Comparison of ENCODE assay signal across 10 cellular contexts in the genomic region with DNA sequence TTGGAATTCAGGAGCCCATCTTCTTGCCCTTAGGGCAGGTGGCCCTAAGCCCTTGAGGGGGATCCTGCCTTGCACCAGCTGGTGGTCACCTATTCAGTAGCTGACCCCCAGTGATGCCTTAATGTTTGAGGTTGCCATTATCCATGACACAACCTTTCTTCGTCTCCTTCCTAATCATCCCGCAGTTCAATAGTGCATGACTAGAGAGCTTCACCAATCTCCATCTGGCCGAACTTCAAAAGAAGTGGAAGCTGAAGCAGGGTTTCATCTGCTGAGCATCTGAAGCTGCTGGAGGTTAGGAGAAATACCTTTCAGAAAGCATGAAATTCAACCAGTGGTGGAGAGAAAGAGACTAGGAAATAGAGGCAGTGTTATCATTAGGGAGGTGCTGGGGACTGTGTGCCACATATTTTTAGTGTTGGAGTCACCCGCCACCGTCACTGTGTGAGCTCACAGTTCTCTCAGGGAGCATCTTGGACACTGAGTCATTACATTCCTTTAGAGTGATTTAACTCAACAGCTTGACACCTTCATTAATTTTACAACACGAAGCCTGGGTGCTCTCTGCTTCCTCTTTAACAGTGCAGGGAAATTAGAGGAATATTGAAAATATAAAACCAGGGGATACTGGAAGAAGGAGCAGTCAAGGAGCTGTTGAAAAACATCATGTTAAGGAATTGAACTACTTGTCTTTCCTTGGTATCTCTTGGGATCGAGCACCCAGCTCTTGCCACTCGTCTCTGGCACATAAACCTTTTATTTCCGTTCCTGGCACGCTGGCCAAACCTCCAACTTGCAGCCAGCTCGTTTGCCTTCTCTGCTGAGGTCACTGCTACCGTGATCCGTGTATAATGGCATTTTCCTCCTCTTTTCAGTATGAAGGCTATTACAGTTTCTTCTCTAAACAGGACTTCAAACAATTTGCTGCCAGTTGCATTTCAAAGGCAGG. TPM values are rescaled to one million over a fixed set of nuclear protein-coding genes. Genes with fewer than 3 reads are reported as not detected.
DNase-seq lines count a peak whose midpoint lies in the region; TF ChIP-seq lines count a peak whose summit lies in the region.
"Had no signal": no experiment of that assay in that cellular context is flagged by ENCODE, and none has a peak within 500 bp of the region (broad histone marks: within the 10 kb centered on the region; RNA-seq: fewer than 3 reads in every experiment).

No MANE protein-coding gene starts in this region.

- H3K36me3 Mint-ChIP-seq in activated T-cell treated with anti-CD3 and anti-CD28 coated beads, Interleukin-2, amount 50 U/mL, for 24 hours (ENCODE audit: low read depth): peaks cover 25% of the 10 kb centered on the region

- peak in 1 of 2 donors; percentile 70 for DNase-seq in breast epithelium (ENCODE audit: low spot score in 2 of 2)
- peak; percentile 97 for DNase-seq in kidney tubule cell (ENCODE audit: low spot score)
- DNase-seq in transverse colon: peak; percentile 26
- no peak for DNase-seq in GM10266 (ENCODE audit: extremely low spot score)
- no peak for DNase-seq in activated T-cell treated with anti-CD3 and anti-CD28 coated beads, Interleukin-2, amount 50 U/mL, for 24 hours
- DNase-seq in pons (ENCODE audit: low spot score): no peak
- DNase-seq: NCI-H1436 treated with DMSO at 0.1 percent for 48 hours had no signal

- WGBS in transverse colon (ENCODE audit: low coverage in 1 of 2), 2 donors: 60 to 72% methylated on average over 10 to 13 of the region's 13 CpGs

- no peaks in the 10 kb centered on the region for H3K27me3 Mint-ChIP-seq in activated T-cell treated with anti-CD3 and anti-CD28 coated beads, Interleukin-2, amount 50 U/mL, for 24 hours
- H3K27me3 Mint-ChIP-seq: memory B cell; stimulated activated memory B cell treated with anti-CD40 and anti-IgM and Interleukin-4, amounts not matched to agents 10 μg/mL and 1 μg/mL and 100 μg/mL, for 72 hours had no signal

- H3K4me3 ChIP-seq in HUES6 (ENCODE audit: low read depth, low read length) (peak overlapping the region; percentile 45; the same call in 1 of the 2 replicates), breast epithelium (no peak overlapping the region), transverse colon (no peak overlapping the region)

- H3K9me3 ChIP-seq in HUES6 (ENCODE audit: control insufficient read depth, insufficient read depth, low read depth, low read length) (no peaks in the 10 kb centered on the region), breast epithelium (no peaks in the 10 kb centered on the region), transverse colon (no peaks in the 10 kb centered on the region)

- H3K4me1 ChIP-seq in HUES6 (ENCODE audit: control insufficient read depth, insufficient read depth, low read length): peaks cover 51% of the 10 kb centered on the region
- H3K4me1 ChIP-seq in breast epithelium: peaks cover 0 to 8% of the 10 kb centered on the region in 2 donors
- peaks cover 0 to 23% (median 12%) of the 10 kb centered on the region in 4 donors for H3K4me1 ChIP-seq in transverse colon

- in situ Hi-C loops in transverse colon (cut with MboI; ENCODE audit: low pct_ligation_motif_present in 1 of 4, low pct_unique_long_range_greater_than_20kb in 1 of 4, low sequenced_read_pairs in 3 of 4): no loop called here

- no peak overlapping the region for H3K27ac Mint-ChIP-seq in activated T-cell treated with anti-CD3 and anti-CD28 coated beads, Interleukin-2, amount 50 U/mL, for 24 hours
- H3K27ac Mint-ChIP-seq: memory B cell; stimulated activated memory B cell treated with anti-CD40 and anti-IgM and Interleukin-4, amounts not matched to agents 10 μg/mL and 1 μg/mL and 100 μg/mL, for 72 hours had no signal

- no peak overlapping the region for H3K4me3 Mint-ChIP-seq in activated T-cell treated with anti-CD3 and anti-CD28 coated beads, Interleukin-2, amount 50 U/mL, for 24 hours
- H3K4me3 Mint-ChIP-seq: memory B cell; stimulated activated memory B cell treated with anti-CD40 and anti-IgM and Interleukin-4, amounts not matched to agents 10 μg/mL and 1 μg/mL and 100 μg/mL, for 72 hours had no signal

- H3K27ac ChIP-seq in HUES6 (ENCODE audit: low read depth, low read length) (peak overlapping the region; percentile 24; the same call in 1 of the 2 replicates), breast epithelium (peak overlapping the region; percentile 56 to 78), transverse colon (peak overlapping the region; percentile 53 to 76 (median 63))

- no peak for TF ChIP-seq POLR2A in breast epithelium (IDR thresholded peaks at IDR 0.05)
- no peak for TF ChIP-seq POLR2A in transverse colon (IDR thresholded peaks at IDR 0.05)

- peak; percentile 61 for TF ChIP-seq EP300 in transverse colon (IDR thresholded peaks at IDR 0.05; ENCODE audit: low read depth)

- H3K9ac ChIP-seq in HUES6 (ENCODE audit: low read length): peak overlapping the region; percentile 65

- H3K27me3 ChIP-seq in HUES6 (ENCODE audit: control insufficient read depth, insufficient read depth, low read length): no peaks in the 10 kb centered on the region
- H3K27me3 ChIP-seq in breast epithelium: no peaks in the 10 kb centered on the region
- H3K27me3 ChIP-seq in transverse colon: no peaks in the 10 kb centered on the region

- no peaks in the 10 kb centered on the region for H3K9me3 Mint-ChIP-seq in activated T-cell treated with anti-CD3 and anti-CD28 coated beads, Interleukin-2, amount 50 U/mL, for 24 hours
- H3K9me3 Mint-ChIP-seq: memory B cell; stimulated activated memory B cell treated with anti-CD40 and anti-IgM and Interleukin-4, amounts not matched to agents 10 μg/mL and 1 μg/mL and 100 μg/mL, for 72 hours had no signal

- H3K36me3 ChIP-seq in HUES6 (ENCODE audit: control insufficient read depth, insufficient read depth, low read length): no peaks in the 10 kb centered on the region
- H3K36me3 ChIP-seq in breast epithelium: no peaks in the 10 kb centered on the region
- no peaks in the 10 kb centered on the region for H3K36me3 ChIP-seq in transverse colon

- H3K4me1 Mint-ChIP-seq in activated T-cell treated with anti-CD3 and anti-CD28 coated beads, Interleukin-2, amount 50 U/mL, for 24 hours (ENCODE audit: low read depth): peaks cover 32% of the 10 kb centered on the region

- no peak for TF ChIP-seq CTCF in breast epithelium (IDR thresholded peaks at IDR 0.05)
- TF ChIP-seq CTCF in transverse colon (IDR thresholded peaks at IDR 0.05): no peak
- TF ChIP-seq CTCF in GM10266 (IDR thresholded peaks at IDR 0.05; ENCODE audit: control insufficient read depth, insufficient read depth, low read depth, missing control alignments): no peak

- intact Hi-C loops in breast epithelium (cut with DNase I; ENCODE audit: low total_unique reads): loop anchor here (1.0 kb wide), 1 partner anchor 21 kb away; no protein-coding TSS in a partner anchor
- intact Hi-C loops in transverse colon (cut with DNase I; ENCODE audit: low total_unique reads): no loop called here

RNA-seq across cellular contexts. Expression of a gene that starts 53.6 kb away (rescaled TPM):
- total RNA-seq in breast epithelium: 10 to 100 TPM; 12.5 to 16.1 (median 14.8) TPM
- 10 to 100 TPM in 3 of 4 donors, 1 to 10 TPM in 1; 2.4 to 16.5 (median 12.6) TPM for total RNA-seq in transverse colon

RNA-seq across cellular contexts. Expression of a gene that starts 56.0 kb away (rescaled TPM):
- total RNA-seq in breast epithelium: 10 to 100 TPM; 19.7 to 22.8 (median 21.3) TPM
- 10 to 100 TPM in 3 of 4 donors, 1 to 10 TPM in 1; 7.5 to 31.6 (median 17.1) TPM for total RNA-seq in transverse colon

Comparison
In these comparisons a context has a peak if more than half of its experiments do, and no peak if none do; other contexts are left out.
1. DNase-seq: peak in kidney tubule cell (single experiment) and transverse colon (single experiment); none in GM10266 (single experiment), activated T-cell treated with anti-CD3 and anti-CD28 coated beads, Interleukin-2, amount 50 U/mL, for 24 hours (single experiment) and pons (single experiment).
2. Peak in every context shown above with its lines, with median percentiles within 50 percentile points of each other: H3K27ac ChIP-seq.